ENCODE assay signal across 18 cellular contexts in the genomic region with DNA sequence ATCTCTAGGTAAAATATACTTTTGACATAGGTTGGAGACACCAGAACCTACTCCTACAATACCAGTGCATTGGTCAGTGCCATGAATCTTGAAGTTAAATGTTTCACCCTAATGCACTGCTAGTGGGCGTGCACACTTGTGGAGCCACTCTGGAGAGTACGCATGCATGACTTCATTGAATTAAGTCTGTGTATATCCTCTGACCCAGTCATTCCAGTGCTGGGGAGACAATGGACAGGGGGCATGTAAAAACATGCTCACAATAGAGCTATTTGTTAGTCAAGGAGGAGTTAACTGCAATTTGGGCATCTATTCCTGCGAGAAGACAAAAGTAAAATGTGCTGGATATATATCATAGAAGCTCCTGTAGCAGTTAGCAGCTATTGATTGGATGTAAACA.
"Had no signal": no experiment of that assay in that cellular context is flagged by ENCODE, and none has a peak within 500 bp of the region (broad histone marks: within the 10 kb centered on the region; RNA-seq: fewer than 3 reads in every experiment).

No MANE protein-coding gene starts in this region.

- H3K36me3 ChIP-seq: colonic mucosa, tibial nerve, vagina had no signal

- H3K4me3 ChIP-seq: colonic mucosa, tibial nerve, vagina had no signal

- H3K27ac ChIP-seq: colonic mucosa, tibial nerve, vagina had no signal

- DNase-seq: activated CD4-positive, alpha-beta memory T cell treated with anti-CD3 and anti-CD28 coated beads for 36 hours; activated CD4-positive, alpha-beta T cell treated with anti-CD3 and anti-CD28 coated beads for 36 hours; activated CD8-positive, alpha-beta memory T cell treated with anti-CD3 and anti-CD28 coated beads, Interleukin-2, amount 10 ng/mL, durations not matched to agents 7 days and 5 days; activated effector memory CD4-positive, alpha-beta T cell treated with Interleukin-2 at 50 U/mL for 16 hours; activated naive CD4-positive, alpha-beta T cell treated with anti-CD3 and anti-CD28 coated beads, Interleukin-2, amount 50 U/mL, for 16 hours; activated T-cell treated with anti-CD3 and anti-CD28 coated beads, Interleukin-2, amount 50 U/mL, for 1 hour; colonic mucosa; head of caudate nucleus; nucleus accumbens; stimulated activated CD4-positive, alpha-beta T cell treated with anti-CD3 and anti-CD28 coated beads, Interleukin-15, amount 100 ng/mL, for 24 hours; stimulated activated CD4-positive, alpha-beta T cell treated with anti-CD3 and anti-CD28 coated beads, Interleukin-4, amount 100 ng/mL, for 1 hour; stimulated activated naive CD4-positive, alpha-beta T cell had no signal

- FAIRE-seq: astrocyte, endometrium, frontal cortex had no signal

- H3K27me3 ChIP-seq: colonic mucosa, tibial nerve, vagina had no signal

- ATAC-seq: activated CD4-positive, alpha-beta T cell treated with anti-CD3 and anti-CD28 coated beads for 36 hours; activated CD8-positive, alpha-beta memory T cell treated with anti-CD3 and anti-CD28 coated beads, Interleukin-2, amount 10 ng/mL, durations not matched to agents 7 days and 5 days; natural killer cell treated with Interleukin-12 subunit alpha and Interleukin-12 subunit beta and Interleukin-15 and Interleukin-18, amount 100 ng/mL, for 72 hours had no signal

- H3K4me1 ChIP-seq: colonic mucosa, tibial nerve had no signal

- H3K9me3 ChIP-seq: colonic mucosa, tibial nerve, vagina had no signal
